Comparison of ENCODE assay signal across 8 cellular contexts in genomic region chr2:215171151-215171550, GRCh38. TPM values are rescaled to one million over a fixed set of nuclear protein-coding genes. Genes with fewer than 3 reads are reported as not detected.
A peak's percentile ranks its signal among the peaks of the same experiment; 100 is the strongest.
DNase-seq lines count a peak whose midpoint lies in the region; ATAC-seq and TF ChIP-seq lines count a peak whose summit lies in the region.

No MANE protein-coding gene starts in this region.

- H3K27ac Mint-ChIP-seq in immature natural killer cell = peak overlapping the region; percentile 47 to 83 (median 54)
- no peak overlapping the region for H3K27ac Mint-ChIP-seq in mesothelial cell of epicardium

- peak; percentile 80 for DNase-seq in OCI-M1 (lab: John Stamatoyannopoulos, UW)
- DNase-seq in immature natural killer cell = peak; percentile 1 to 35 (median 5)
- no peak for DNase-seq in mesothelial cell of epicardium (ENCODE audit: low spot score in 2 of 2, unreplicated experiment in 2 of 2)
- DNase-seq in SHP77 treated with DMSO at 0.1 percent for 48 hours (lab: John Stamatoyannopoulos, UW) = no peak
- DNase-seq in NCI-H748 (lab: John Stamatoyannopoulos, UW; ENCODE audit: unreplicated experiment) = no peak
- no peak for DNase-seq in nucleus accumbens (lab: John Stamatoyannopoulos, UW)

- peak; percentile 80 for ATAC-seq in GM18505 (IDR thresholded peaks at IDR 0.05; ENCODE audit: unreplicated experiment)
- ATAC-seq in HG02610 (IDR thresholded peaks at IDR 0.05; ENCODE audit: unreplicated experiment) = peak; percentile 65

- no peak for TF ChIP-seq POLR2A in GM18505 (IDR thresholded peaks at IDR 0.05; ENCODE audit: borderline replicate concordance, extremely low read depth, insufficient read depth, insufficient read length)

- H3K4me1 Mint-ChIP-seq in immature natural killer cell = peaks cover 9 to 16% of the 10 kb centered on the region in 2 donors
- H3K4me1 Mint-ChIP-seq in mesothelial cell of epicardium = peaks cover 4% of the 10 kb centered on the region

- H3K4me3 Mint-ChIP-seq in immature natural killer cell (peak overlapping the region; percentile 33 to 82 (median 64)), mesothelial cell of epicardium (no peak overlapping the region)

- no peak for TF ChIP-seq CTCF in mesothelial cell of epicardium (IDR thresholded peaks at IDR 0.05; ENCODE audit: unreplicated experiment)

- H3K36me3 Mint-ChIP-seq in immature natural killer cell (no peaks in the 10 kb centered on the region), mesothelial cell of epicardium (no peaks in the 10 kb centered on the region)

- H3K9me3 Mint-ChIP-seq in immature natural killer cell (peaks cover 0 to 8% (median 0%) of the 10 kb centered on the region in 6 donors), mesothelial cell of epicardium (peaks cover 7% of the 10 kb centered on the region)

- H3K27me3 Mint-ChIP-seq in immature natural killer cell (ENCODE audit: low read depth in 3 of 3) = peaks cover 0 to 4% (median 0%) of the 10 kb centered on the region in 3 donors
- no peaks in the 10 kb centered on the region for H3K27me3 Mint-ChIP-seq in mesothelial cell of epicardium (ENCODE audit: low read depth)

RNA-seq across cellular contexts. Expression of gene ABCA12, which starts 32.7 kb away (rescaled TPM):
- not detected for polyA plus RNA-seq in immature natural killer cell
- total RNA-seq in mesothelial cell of epicardium = 0.43 to 0.89 TPM (median 0.84 TPM) in 3 replicates

Comparison
In these comparisons a context has a peak if more than half of its experiments do, and no peak if none do; other contexts are left out.
1. DNase-seq: peak in OCI-M1 (single experiment) and immature natural killer cell (3 of 3); none in mesothelial cell of epicardium (0 of 2), SHP77 treated with DMSO at 0.1 percent for 48 hours (single experiment), NCI-H748 (single experiment) and nucleus accumbens (0 of 56).